17 cellular contexts compared by ENCODE assay signal in the genomic region with DNA sequence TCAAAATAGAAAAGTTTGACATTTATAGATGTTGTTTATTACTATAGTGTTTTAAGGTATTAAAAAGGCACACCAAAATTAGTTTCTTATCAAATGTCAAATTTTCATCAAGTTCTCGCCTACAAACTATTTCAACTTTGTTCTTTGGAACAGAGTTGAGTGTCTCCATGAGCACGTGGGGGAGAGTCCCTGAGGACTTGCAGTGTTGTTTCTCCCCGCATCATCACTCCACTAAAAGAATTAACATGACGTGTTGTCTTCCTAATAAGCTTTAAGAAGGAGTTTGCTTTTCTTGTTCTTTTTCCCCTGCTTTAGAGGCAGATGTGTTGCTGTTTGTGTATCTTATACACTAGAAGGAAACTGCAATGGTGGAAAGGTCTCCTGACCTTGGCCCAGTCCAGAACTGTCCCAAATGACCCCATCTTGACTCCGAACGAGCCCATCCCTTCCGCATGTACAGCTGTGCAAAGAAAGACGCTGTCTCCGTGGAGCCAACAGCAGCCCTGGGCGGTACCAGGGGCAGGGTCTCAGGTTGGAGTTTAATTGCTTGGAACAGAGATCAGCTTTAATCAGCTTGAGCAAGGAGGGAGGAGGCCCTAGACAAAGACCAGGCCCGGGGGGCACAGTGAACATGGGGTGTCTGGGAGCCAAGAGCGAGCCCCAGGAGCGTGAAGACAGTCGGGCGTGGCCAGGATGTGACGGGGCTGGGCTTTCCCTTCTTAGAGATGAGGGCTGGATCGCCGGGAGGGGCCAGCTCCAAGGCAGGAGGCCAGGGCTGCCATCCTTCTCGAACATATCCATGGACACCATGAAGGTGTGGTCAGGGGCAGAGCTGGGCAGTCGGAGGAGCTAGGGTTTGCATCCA.
DNase-seq lines count a peak whose midpoint lies in the region; ATAC-seq and TF ChIP-seq lines count a peak whose summit lies in the region.
"Had no signal": no experiment of that assay in that cellular context is flagged by ENCODE, and none has a peak within 500 bp of the region (broad histone marks: within the 10 kb centered on the region; RNA-seq: fewer than 3 reads in every experiment).

No MANE protein-coding gene starts in this region.

- DNase-seq in SK-N-SH: peak; percentile 18
- DNase-seq in lung (ENCODE audit: low spot score): peak; percentile 28
- no peak for DNase-seq in stimulated activated naive B cell treated with anti-CD40 and anti-IgM and Interleukin-4, amounts not matched to agents 10 μg/mL and 1 μg/mL and 100 μg/mL, for 72 hours
- DNase-seq in Ammon's horn (ENCODE audit: low spot score): no peak
- DNase-seq in DMS53 treated with DMSO at 0.1 percent for 48 hours (lab: John Stamatoyannopoulos, UW; ENCODE audit: unreplicated experiment): no peak
- no peak for DNase-seq in NCI-H446 (lab: John Stamatoyannopoulos, UW)
- DNase-seq: 8988T; activated CD4-positive, alpha-beta memory T cell treated with anti-CD3 and anti-CD28 coated beads, Interleukin-2, amount 10 ng/mL, durations not matched to agents 7 days and 5 days; activated gamma-delta T cell; effector memory CD4-positive, alpha-beta T cell; GF-D8; NCI-H2171 had no signal

- POLR2A ChIA-PET in SK-N-SH (lab: Yijun Ruan, JAX): interaction anchor here (2.1 kb wide), 1 partner anchor 13 kb away, joined by 4 read pairs; no protein-coding TSS in a partner anchor

- no peaks in the 10 kb centered on the region for H3K9me3 Mint-ChIP-seq in dendritic cell treated with granulocyte-macrophage colony-stimulating factor and Interleukin-4, amounts not matched to agents 40 ng/mL and 50 ng/mL, for 4 days
- H3K9me3 Mint-ChIP-seq in stimulated activated naive B cell treated with anti-CD40 and anti-IgM and Interleukin-4, amounts not matched to agents 10 μg/mL and 1 μg/mL and 100 μg/mL, for 72 hours: peaks cover 0 to 5% of the 10 kb centered on the region in 2 donors
- H3K9me3 Mint-ChIP-seq: activated CD4-positive, alpha-beta memory T cell treated with anti-CD3 and anti-CD28 coated beads, Interleukin-2, amount 10 ng/mL, durations not matched to agents 7 days and 5 days; CD8-positive, alpha-beta memory T cell had no signal

- intact Hi-C loops in dendritic cell treated with granulocyte-macrophage colony-stimulating factor and Interleukin-4, amounts not matched to agents 40 ng/mL and 50 ng/mL, for 4 days (cut with micrococcal nuclease): no loop called here

- H3K9me2 ChIP-seq in SK-N-SH: no peaks in the 10 kb centered on the region

- peak overlapping the region; percentile 7 for H3K4me3 Mint-ChIP-seq in dendritic cell treated with granulocyte-macrophage colony-stimulating factor and Interleukin-4, amounts not matched to agents 40 ng/mL and 50 ng/mL, for 4 days
- H3K4me3 Mint-ChIP-seq in stimulated activated naive B cell treated with anti-CD40 and anti-IgM and Interleukin-4, amounts not matched to agents 10 μg/mL and 1 μg/mL and 100 μg/mL, for 72 hours: peak overlapping the region; percentile 72 to 94
- H3K4me3 Mint-ChIP-seq: activated CD4-positive, alpha-beta memory T cell treated with anti-CD3 and anti-CD28 coated beads, Interleukin-2, amount 10 ng/mL, durations not matched to agents 7 days and 5 days; CD8-positive, alpha-beta memory T cell had no signal

- no peak for ATAC-seq in SK-N-SH treated with all-trans-retinoic acid at 6 μM for 48 hours
- ATAC-seq in lung (ENCODE audit: insufficient read depth, low FRiP score): no peak
- ATAC-seq in stimulated activated naive B cell treated with anti-CD40 and anti-IgM and Interleukin-4, amounts not matched to agents 10 μg/mL and 1 μg/mL and 100 μg/mL, for 72 hours (replicated peaks): no peak
- ATAC-seq: mucosa of descending colon had no signal

- H3K27me3 Mint-ChIP-seq in dendritic cell treated with granulocyte-macrophage colony-stimulating factor and Interleukin-4, amounts not matched to agents 40 ng/mL and 50 ng/mL, for 4 days: no peaks in the 10 kb centered on the region
- no peaks in the 10 kb centered on the region for H3K27me3 Mint-ChIP-seq in stimulated activated naive B cell treated with anti-CD40 and anti-IgM and Interleukin-4, amounts not matched to agents 10 μg/mL and 1 μg/mL and 100 μg/mL, for 72 hours

- peaks cover 41% of the 10 kb centered on the region for H3K4me1 Mint-ChIP-seq in dendritic cell treated with granulocyte-macrophage colony-stimulating factor and Interleukin-4, amounts not matched to agents 40 ng/mL and 50 ng/mL, for 4 days (ENCODE audit: low read depth)
- H3K4me1 Mint-ChIP-seq in stimulated activated naive B cell treated with anti-CD40 and anti-IgM and Interleukin-4, amounts not matched to agents 10 μg/mL and 1 μg/mL and 100 μg/mL, for 72 hours: peaks cover 27 to 50% of the 10 kb centered on the region in 2 donors

- no peak for TF ChIP-seq RAD21 in SK-N-SH (IDR thresholded peaks at IDR 0.05; ENCODE audit: low read length)

- H3K4me3 ChIP-seq in SK-N-SH (ENCODE audit: low read depth in 2 of 2, low read length in 1 of 2) (no peak overlapping the region), lung (no peak overlapping the region)
- H3K4me3 ChIP-seq: mucosa of descending colon had no signal

- H3K27me3 ChIP-seq in SK-N-SH (ENCODE audit: insufficient read depth): no peaks in the 10 kb centered on the region
- H3K27me3 ChIP-seq in lung (ENCODE audit: control insufficient read depth, insufficient read depth): no peaks in the 10 kb centered on the region
- H3K27me3 ChIP-seq: tibial artery had no signal

- CTCF ChIA-PET in SK-N-SH (lab: Yijun Ruan, JAX): interaction anchor here (0.6 to 2.5 kb wide), 4 partner anchors 14 to 393 kb away, joined by 3 to 11 read pairs (median 4); no protein-coding TSS in a partner anchor

- no peak overlapping the region for H3K9ac ChIP-seq in SK-N-SH

- TF ChIP-seq CTCF in SK-N-SH (IDR thresholded peaks at IDR 0.05): no peak
- no peak for TF ChIP-seq CTCF in lung (IDR thresholded peaks at IDR 0.05; ENCODE audit: control extremely low read depth, extremely low read depth)

- H3K9me3 ChIP-seq in SK-N-SH (no peaks in the 10 kb centered on the region), lung (ENCODE audit: control insufficient read depth in 2 of 2, insufficient read depth in 1 of 2, low read length in 1 of 2) (no peaks in the 10 kb centered on the region)
- H3K9me3 ChIP-seq: mucosa of descending colon, tibial artery had no signal

- TF ChIP-seq EP300 in SK-N-SH (IDR thresholded peaks at IDR 0.05; ENCODE audit: borderline replicate concordance in 1 of 2, low read depth in 1 of 2, low read length in 1 of 2): no peak

- H3K4me2 ChIP-seq in SK-N-SH: no peak overlapping the region

- no peak overlapping the region for H2AFZ ChIP-seq in SK-N-SH (ENCODE audit: low read depth)

- H3K79me2 ChIP-seq in SK-N-SH (ENCODE audit: insufficient read depth): no peaks in the 10 kb centered on the region

- 67% methylated on average over 15 of the region's 20 CpGs for WGBS in SK-N-SH (ENCODE audit: low lambda C conversion rate)
- 78 to 79% methylated on average over 20 of the region's 20 CpGs for WGBS in lung, 2 donors

- H3K27ac Mint-ChIP-seq in dendritic cell treated with granulocyte-macrophage colony-stimulating factor and Interleukin-4, amounts not matched to agents 40 ng/mL and 50 ng/mL, for 4 days: peak overlapping the region; percentile 95
- H3K27ac Mint-ChIP-seq in stimulated activated naive B cell treated with anti-CD40 and anti-IgM and Interleukin-4, amounts not matched to agents 10 μg/mL and 1 μg/mL and 100 μg/mL, for 72 hours: peak overlapping the region; percentile 80
- H3K27ac Mint-ChIP-seq: activated CD4-positive, alpha-beta memory T cell treated with anti-CD3 and anti-CD28 coated beads, Interleukin-2, amount 10 ng/mL, durations not matched to agents 7 days and 5 days had no signal

- no peaks in the 10 kb centered on the region for H3K36me3 ChIP-seq in SK-N-SH (replicated peaks in 1 of 2; ENCODE audit: control insufficient read depth in 1 of 2, insufficient read depth in 2 of 2, low read length in 1 of 2)
- no peaks in the 10 kb centered on the region for H3K36me3 ChIP-seq in lung (ENCODE audit: control insufficient read depth in 2 of 2, insufficient read depth in 2 of 2, low read length in 2 of 2)
- H3K36me3 ChIP-seq: tibial artery had no signal

- no peaks in the 10 kb centered on the region for H3F3A ChIP-seq in SK-N-SH (replicated peaks; ENCODE audit: insufficient read depth)

- peaks cover 7% of the 10 kb centered on the region for H3K36me3 Mint-ChIP-seq in dendritic cell treated with granulocyte-macrophage colony-stimulating factor and Interleukin-4, amounts not matched to agents 40 ng/mL and 50 ng/mL, for 4 days (ENCODE audit: low read depth)
- peaks cover 5 to 25% of the 10 kb centered on the region in 2 donors for H3K36me3 Mint-ChIP-seq in stimulated activated naive B cell treated with anti-CD40 and anti-IgM and Interleukin-4, amounts not matched to agents 10 μg/mL and 1 μg/mL and 100 μg/mL, for 72 hours
- H3K36me3 Mint-ChIP-seq: CD8-positive, alpha-beta memory T cell had no signal

- H4K20me1 ChIP-seq in SK-N-SH (ENCODE audit: insufficient read depth): no peaks in the 10 kb centered on the region

- no peak overlapping the region; a peak in 1 of 4 replicates for H3K27ac ChIP-seq in SK-N-SH (ENCODE audit: low read depth in 2 of 2, low read length in 1 of 2)
- H3K27ac ChIP-seq in lung (ENCODE audit: low read depth in 1 of 2, low read length in 1 of 2): no peak overlapping the region
- H3K27ac ChIP-seq: tibial artery had no signal

- peaks cover 0 to 41% of the 10 kb centered on the region in 2 experiments; a peak in 1 of 4 replicates for H3K4me1 ChIP-seq in SK-N-SH (ENCODE audit: control insufficient read depth in 1 of 2, insufficient read depth in 2 of 2, low read depth in 1 of 2, low read length in 1 of 2)
- no peaks in the 10 kb centered on the region for H3K4me1 ChIP-seq in lung (ENCODE audit: control insufficient read depth in 2 of 2, insufficient read depth in 2 of 2, low read length in 2 of 2)
- H3K4me1 ChIP-seq: tibial artery had no signal

TF ChIP-seq in SK-N-SH, 30 proteins besides CTCF, POLR2A, EP300 and RAD21 (continues in another document):
- no peak for TF ChIP-seq FOXJ3 (CRISPR knock-in tag; IDR thresholded peaks at IDR 0.05)
- TF ChIP-seq POLR2AphosphoS5 (IDR thresholded peaks at IDR 0.05; ENCODE audit: low read depth, low read length): no peak
- TF ChIP-seq TCF12 (IDR thresholded peaks at IDR 0.05): no peak
- no peak for TF ChIP-seq RFX5 (IDR thresholded peaks at IDR 0.05; ENCODE audit: low read length)

Comparison
In these comparisons a context has a peak if more than half of its experiments do, and no peak if none do; other contexts are left out.
1. DNase-seq: peak in SK-N-SH (single experiment) and lung (single experiment); none in stimulated activated naive B cell treated with anti-CD40 and anti-IgM and Interleukin-4, amounts not matched to agents 10 μg/mL and 1 μg/mL and 100 μg/mL, for 72 hours (single experiment), Ammon's horn (single experiment), DMS53 treated with DMSO at 0.1 percent for 48 hours (single experiment) and NCI-H446 (0 of 2).